In genomic region chr19:42309686-42310085, GRCh38 we compare ENCODE assay signal across 18 cellular contexts. TPM values are rescaled to one million over a fixed set of nuclear protein-coding genes. Genes with fewer than 3 reads are reported as not detected.
A peak's percentile ranks its signal among the peaks of the same experiment; 100 is the strongest.
DNase-seq lines count a peak whose midpoint lies in the region; ATAC-seq, FAIRE-seq and TF ChIP-seq lines count a peak whose summit lies in the region.
"Had no signal": no experiment of that assay in that cellular context is flagged by ENCODE, and none has a peak within 500 bp of the region (broad histone marks: within the 10 kb centered on the region; RNA-seq: fewer than 3 reads in every experiment).

No MANE protein-coding gene starts in this region.

- WGBS in HepG2 (ENCODE audit: low lambda C conversion rate), result 49% methylated on average over 5 of the region's 14 CpGs
- WGBS in right lobe of liver (ENCODE audit: insufficient coverage, low coverage, low lambda C conversion rate, missing lambda C conversion rate), result no CpG with 5 or more reads among the region's 14 CpGs

- H4K20me1 ChIP-seq in HepG2 (ENCODE audit: insufficient read depth, low read length), result no peaks in the 10 kb centered on the region

- peaks cover 0 to 7% of the 10 kb centered on the region in 2 experiments; a peak in 3 of 5 replicates for H3K27me3 ChIP-seq in HepG2 (ENCODE audit: control insufficient read depth in 1 of 2, insufficient read depth in 2 of 2, low read length in 2 of 2)
- H3K27me3 ChIP-seq in right lobe of liver, result no peaks in the 10 kb centered on the region

- H3K36me3 ChIP-seq in HepG2 (replicated peaks in 1 of 2; ENCODE audit: control insufficient read depth in 1 of 2, insufficient read depth in 2 of 2, low read length in 2 of 2), result no peaks in the 10 kb centered on the region
- H3K36me3 ChIP-seq in right lobe of liver, result no peaks in the 10 kb centered on the region

- peaks cover 3% of the 10 kb centered on the region for H3K9me3 Mint-ChIP-seq in neural crest cell
- no peaks in the 10 kb centered on the region for H3K9me3 Mint-ChIP-seq in Calu3 (ENCODE audit: low read depth, unreplicated experiment)

- H3K4me1 ChIP-seq in HepG2 (ENCODE audit: insufficient read depth, low read length) (peaks cover 19% of the 10 kb centered on the region), right lobe of liver (peaks cover 0 to 6% (median 0%) of the 10 kb centered on the region in 4 donors)

- TF ChIP-seq CTCF in HepG2 (CRISPR knock-in tag; IDR thresholded peaks at IDR 0.05) (no peak), right lobe of liver (IDR thresholded peaks at IDR 0.05) (no peak), neural crest cell (conservative IDR thresholded peaks at IDR 0.05) (no peak), Calu3 (IDR thresholded peaks at IDR 0.05; ENCODE audit: unreplicated experiment) (no peak)

- H3K4me3 Mint-ChIP-seq in neural crest cell (peak overlapping the region; percentile 38), Calu3 (ENCODE audit: low read depth, unreplicated experiment) (no peak overlapping the region)
- H3K4me3 Mint-ChIP-seq: CD4-positive, alpha-beta memory T cell had no signal

- TF ChIP-seq POLR2A in HepG2 (IDR thresholded peaks at IDR 0.05; ENCODE audit: insufficient read depth in 1 of 2, low read depth in 2 of 2, low read length in 2 of 2) (no peak), right lobe of liver (IDR thresholded peaks at IDR 0.05) (no peak)

- no peaks in the 10 kb centered on the region for H3K79me2 ChIP-seq in HepG2 (ENCODE audit: insufficient read depth, low read length)

- H3K4me3 ChIP-seq in HepG2 (replicated peaks in 1 of 3; ENCODE audit: insufficient read depth in 1 of 3, low read depth in 2 of 3, low read length in 3 of 3), result no peak overlapping the region
- no peak overlapping the region for H3K4me3 ChIP-seq in right lobe of liver
- H3K4me3 ChIP-seq: A549 had no signal

- no peak overlapping the region for H2AFZ ChIP-seq in HepG2 (ENCODE audit: low read length)

- ATAC-seq in HepG2 (no peak), right lobe of liver (no peak)
- ATAC-seq: A549 had no signal

- POLR2A ChIA-PET in HepG2 (lab: Yijun Ruan, JAX), result no interaction called here

- TF ChIP-seq EP300 in HepG2 (IDR thresholded peaks at IDR 0.05; ENCODE audit: low read depth in 2 of 2, low read length in 2 of 2) (no peak), HepG2 (CRISPR knock-in tag; IDR thresholded peaks at IDR 0.05; ENCODE audit: borderline replicate concordance) (no peak)

- CTCF ChIA-PET in HepG2 (lab: Yijun Ruan, JAX; ENCODE audit: low intra/inter-chr PET ratio, low total read pairs), result no interaction called here
- CTCF ChIA-PET in Calu3 (lab: Charles Lee), result no interaction called here

- BruUV-seq in HepG2 (replicated peaks; lab: Mats Ljungman, UMichigan), result no TSS peak
- BruUV-seq in Calu3 (replicated peaks; lab: Mats Ljungman, UMichigan), result no TSS peak

- H3K36me3 Mint-ChIP-seq in neural crest cell (ENCODE audit: low read depth) (no peaks in the 10 kb centered on the region), Calu3 (ENCODE audit: insufficient read depth, unreplicated experiment) (peaks cover 16% of the 10 kb centered on the region)
- H3K36me3 Mint-ChIP-seq: CD4-positive, alpha-beta memory T cell had no signal

- in situ Hi-C loops in HepG2 (cut with HindIII; ENCODE audit: extremely low pct_ligation_motif_present, low pct_unique_long_range_greater_than_20kb), result no loop called here

- DNase-seq in HepG2 (ENCODE audit: low spot score), result no peak
- DNase-seq in right lobe of liver, result no peak
- DNase-seq in neural crest cell (ENCODE audit: low read depth, low spot score), result no peak
- DNase-seq in Calu3, result no peak
- DNase-seq in NCI-H2029 (lab: John Stamatoyannopoulos, UW), result no peak
- DNase-seq: 8988T; ACHN; C1 segment of cervical spinal cord; CD4-positive, alpha-beta memory T cell; COR-L47; DMS153; DND-41; GOT3; H7; HCEC 1CT had no signal

- H3K27ac Mint-ChIP-seq in neural crest cell (ENCODE audit: unreplicated experiment) (no peak overlapping the region), Calu3 (ENCODE audit: unreplicated experiment) (no peak overlapping the region)
- H3K27ac Mint-ChIP-seq: CD4-positive, alpha-beta memory T cell had no signal

- H3K4me1 Mint-ChIP-seq in neural crest cell (peaks cover 23% of the 10 kb centered on the region), Calu3 (ENCODE audit: low read depth, unreplicated experiment) (no peaks in the 10 kb centered on the region)

- H3K27me3 Mint-ChIP-seq in neural crest cell (ENCODE audit: low read depth), result peaks cover 10% of the 10 kb centered on the region
- H3K27me3 Mint-ChIP-seq in Calu3 (ENCODE audit: unreplicated experiment), result peaks cover 43% of the 10 kb centered on the region

- H3K4me2 ChIP-seq in HepG2 (ENCODE audit: low read depth, low read length), result no peak overlapping the region
- H3K4me2 ChIP-seq: A549 had no signal

- FAIRE-seq in HepG2 (lab: Jason Lieb, UNC), result no peak
- FAIRE-seq: G401.6, GM12892 had no signal

- intact Hi-C loops in HepG2 (cut with micrococcal nuclease; ENCODE audit: unreplicated experiment) (no loop called here), right lobe of liver (cut with DNase I) (no loop called here), Calu3 (cut with micrococcal nuclease; ENCODE audit: unreplicated experiment) (no loop called here)

- H3K9me3 ChIP-seq in HepG2 (ENCODE audit: low read length) (no peaks in the 10 kb centered on the region), right lobe of liver (no peaks in the 10 kb centered on the region)
- H3K9me3 ChIP-seq: A549 had no signal

- no peak overlapping the region for H3K9ac ChIP-seq in HepG2 (ENCODE audit: insufficient read depth, low read depth, low read length)

- TF ChIP-seq RAD21 in HepG2 (CRISPR knock-in tag; IDR thresholded peaks at IDR 0.05), result no peak

- H3K27ac ChIP-seq in HepG2 (ENCODE audit: extremely low read length, insufficient read depth, low read length) (no peak overlapping the region), right lobe of liver (no peak overlapping the region)
- H3K27ac ChIP-seq: A549 had no signal

RNA-seq across cellular contexts. Expression of gene TMEM145, which starts 3.4 kb away (rescaled TPM):
- total RNA-seq in HepG2 (2016; rRNA removed; fragmentation: Illumina TruSeq; extraction: Trizol) (0.07 TPM in 1 of 2 replicates, not detected in the other), right lobe of liver (under 1 TPM in 3 of 6 experiments, not detected in 3; 0.10 to 0.16 (median 0.12) TPM), neural crest cell (18.4 and 19.4 TPM in 2 replicates), Calu3 (2022) (1.5 and 3.1 TPM in 2 replicates)
- total RNA-seq in HepG2 (2016; cell fraction: cytosol; rRNA removed; fragmentation: Illumina TruSeq; extraction: Trizol; ENCODE audit: low read depth), result not detected in 2 replicates
- total RNA-seq in HepG2 (2016; cell fraction: insoluble cytoplasmic fraction; rRNA removed; fragmentation: Illumina TruSeq; extraction: Trizol), result 0.13 and 0.15 TPM in 2 replicates
- total RNA-seq in HepG2 (2016; cell fraction: membrane; rRNA removed; fragmentation: Illumina TruSeq; extraction: Trizol), result not detected in 2 replicates
- 0.88 and 1.9 TPM in 2 replicates for total RNA-seq in HepG2 (2016; cell fraction: nucleus; rRNA removed; fragmentation: Illumina TruSeq; extraction: Trizol)
- polyA plus RNA-seq in HepG2 (2011; rRNA removed), result 5.1 and 5.5 TPM in 2 replicates
- 2.0 and 2.3 TPM in 2 replicates for polyA plus RNA-seq in HepG2 (2011; cell fraction: cytosol; rRNA removed)
- polyA plus RNA-seq in HepG2 (2011; cell fraction: nucleus; rRNA removed), result 39.2 and 50.9 TPM in 2 replicates
- polyA plus RNA-seq in HepG2 (2012), result 2.9 and 6.2 TPM in 2 replicates
- 0.26 TPM in 1 of 2 replicates, not detected in the other for polyA plus RNA-seq in HepG2 (2016; cell fraction: cytosol; fragmentation: Illumina TruSeq; extraction: Trizol; ENCODE audit: low read depth)
- 0.57 and 0.73 TPM in 2 replicates for polyA plus RNA-seq in HepG2 (2016; cell fraction: insoluble cytoplasmic fraction; fragmentation: Illumina TruSeq; extraction: Trizol; ENCODE audit: low read depth)
- 0.17 and 0.27 TPM in 2 replicates for polyA plus RNA-seq in HepG2 (2016; cell fraction: membrane; fragmentation: Illumina TruSeq; extraction: Trizol; ENCODE audit: low read depth)
- 1.7 and 2.8 TPM in 2 replicates for polyA plus RNA-seq in HepG2 (2016; cell fraction: nucleus; fragmentation: Illumina TruSeq; extraction: Trizol; ENCODE audit: insufficient read depth, low read depth)
- 0.44 and 14.7 TPM in 2 replicates for polyA minus RNA-seq in HepG2 (2011; rRNA and poly(A)+ RNA removed; ENCODE audit: low replicate concordance)
- 1.3 and 4.2 TPM in 2 replicates for polyA minus RNA-seq in HepG2 (2011; cell fraction: cytosol; rRNA and poly(A)+ RNA removed)
- 16.7 and 20.3 TPM in 2 replicates for polyA minus RNA-seq in HepG2 (2011; cell fraction: nucleus; rRNA and poly(A)+ RNA removed)
- total RNA-seq: CD4-positive, alpha-beta memory T cell had no signal
- polyA plus RNA-seq: CD4-positive, alpha-beta memory T cell had no signal

RNA-seq across cellular contexts. Expression of gene PAFAH1B3, which starts 7.3 kb away (rescaled TPM):
- total RNA-seq in HepG2 (2016; rRNA removed; fragmentation: Illumina TruSeq; extraction: Trizol), result 58.0 and 58.6 TPM in 2 replicates
- total RNA-seq in HepG2 (2016; cell fraction: cytosol; rRNA removed; fragmentation: Illumina TruSeq; extraction: Trizol; ENCODE audit: low read depth), result 50.5 and 73.0 TPM in 2 replicates
- 61.4 and 62.4 TPM in 2 replicates for total RNA-seq in HepG2 (2016; cell fraction: insoluble cytoplasmic fraction; rRNA removed; fragmentation: Illumina TruSeq; extraction: Trizol)
- total RNA-seq in HepG2 (2016; cell fraction: membrane; rRNA removed; fragmentation: Illumina TruSeq; extraction: Trizol), result 53.6 and 73.9 TPM in 2 replicates
- 23.8 and 27.3 TPM in 2 replicates for total RNA-seq in HepG2 (2016; cell fraction: nucleus; rRNA removed; fragmentation: Illumina TruSeq; extraction: Trizol)
- 27.4 and 31.2 TPM in 2 replicates for polyA plus RNA-seq in HepG2 (2011; rRNA removed)
- polyA plus RNA-seq in HepG2 (2011; cell fraction: cytosol; rRNA removed), result 38.9 and 49.7 TPM in 2 replicates
- 31.1 and 32.3 TPM in 2 replicates for polyA plus RNA-seq in HepG2 (2011; cell fraction: nucleus; rRNA removed)
- 21.3 and 29.1 TPM in 2 replicates for polyA plus RNA-seq in HepG2 (2012)
- polyA plus RNA-seq in HepG2 (2016; cell fraction: cytosol; fragmentation: Illumina TruSeq; extraction: Trizol; ENCODE audit: low read depth), result 59.5 and 77.2 TPM in 2 replicates
- 57.4 and 72.9 TPM in 2 replicates for polyA plus RNA-seq in HepG2 (2016; cell fraction: insoluble cytoplasmic fraction; fragmentation: Illumina TruSeq; extraction: Trizol; ENCODE audit: low read depth)
- polyA plus RNA-seq in HepG2 (2016; cell fraction: membrane; fragmentation: Illumina TruSeq; extraction: Trizol; ENCODE audit: low read depth), result 53.3 and 66.7 TPM in 2 replicates
- 41.3 and 41.9 TPM in 2 replicates for polyA plus RNA-seq in HepG2 (2016; cell fraction: nucleus; fragmentation: Illumina TruSeq; extraction: Trizol; ENCODE audit: insufficient read depth, low read depth)
- 27.9 and 60.4 TPM in 2 replicates for polyA minus RNA-seq in HepG2 (2011; rRNA and poly(A)+ RNA removed; ENCODE audit: low replicate concordance)
- polyA minus RNA-seq in HepG2 (2011; cell fraction: cytosol; rRNA and poly(A)+ RNA removed), result 16.4 and 20.1 TPM in 2 replicates
- 7.9 and 8.8 TPM in 2 replicates for polyA minus RNA-seq in HepG2 (2011; cell fraction: nucleus; rRNA and poly(A)+ RNA removed)
- 10 to 100 TPM in 1 of 6 experiments, 1 to 10 TPM in 5; 1.6 to 10.6 (median 5.0) TPM for total RNA-seq in right lobe of liver
- total RNA-seq in neural crest cell, result 166 and 173 TPM in 2 replicates
- total RNA-seq in Calu3 (2022), result 68.3 and 72.4 TPM in 2 replicates

RNA-seq across cellular contexts. Expression of gene PRR19, which starts 7.8 kb away (rescaled TPM):
- total RNA-seq in HepG2 (2016; rRNA removed; fragmentation: Illumina TruSeq; extraction: Trizol) (0.33 and 0.38 TPM in 2 replicates), right lobe of liver (under 1 TPM; 0.18 to 0.74 (median 0.21) TPM), neural crest cell (2.2 and 2.8 TPM in 2 replicates), Calu3 (2022) (1.7 and 2.4 TPM in 2 replicates)
- not detected in 2 replicates for total RNA-seq in HepG2 (2016; cell fraction: cytosol; rRNA removed; fragmentation: Illumina TruSeq; extraction: Trizol; ENCODE audit: low read depth)
- 0.28 and 0.43 TPM in 2 replicates for total RNA-seq in HepG2 (2016; cell fraction: insoluble cytoplasmic fraction; rRNA removed; fragmentation: Illumina TruSeq; extraction: Trizol)
- 0.14 and 0.43 TPM in 2 replicates for total RNA-seq in HepG2 (2016; cell fraction: membrane; rRNA removed; fragmentation: Illumina TruSeq; extraction: Trizol)
- 0.50 TPM in 1 of 2 replicates, not detected in the other for total RNA-seq in HepG2 (2016; cell fraction: nucleus; rRNA removed; fragmentation: Illumina TruSeq; extraction: Trizol)
- 0.21 and 0.26 TPM in 2 replicates for polyA plus RNA-seq in HepG2 (2011; rRNA removed)
- 0.23 and 0.34 TPM in 2 replicates for polyA plus RNA-seq in HepG2 (2011; cell fraction: cytosol; rRNA removed)
- 0.43 and 0.80 TPM in 2 replicates for polyA plus RNA-seq in HepG2 (2011; cell fraction: nucleus; rRNA removed)
- 0.51 TPM in 1 of 2 replicates, not detected in the other for polyA plus RNA-seq in HepG2 (2012)
- polyA plus RNA-seq in HepG2 (2016; cell fraction: cytosol; fragmentation: Illumina TruSeq; extraction: Trizol; ENCODE audit: low read depth), result 0.21 and 0.22 TPM in 2 replicates
- 0.69 and 0.88 TPM in 2 replicates for polyA plus RNA-seq in HepG2 (2016; cell fraction: insoluble cytoplasmic fraction; fragmentation: Illumina TruSeq; extraction: Trizol; ENCODE audit: low read depth)
- 0.19 and 0.38 TPM in 2 replicates for polyA plus RNA-seq in HepG2 (2016; cell fraction: membrane; fragmentation: Illumina TruSeq; extraction: Trizol; ENCODE audit: low read depth)
- 0.57 and 1.5 TPM in 2 replicates for polyA plus RNA-seq in HepG2 (2016; cell fraction: nucleus; fragmentation: Illumina TruSeq; extraction: Trizol; ENCODE audit: insufficient read depth, low read depth)
- polyA minus RNA-seq in HepG2 (2011; rRNA and poly(A)+ RNA removed; ENCODE audit: low replicate concordance), result 0.94 and 1.4 TPM in 2 replicates
- polyA minus RNA-seq in HepG2 (2011; cell fraction: cytosol; rRNA and poly(A)+ RNA removed), result 0.88 TPM in 1 of 2 replicates, not detected in the other
- 0.25 TPM in 1 of 2 replicates, not detected in the other for polyA minus RNA-seq in HepG2 (2011; cell fraction: nucleus; rRNA and poly(A)+ RNA removed)

RNA-seq across cellular contexts. Expression of gene MEGF8, which starts 15.7 kb away (rescaled TPM):
- total RNA-seq in HepG2 (2016; rRNA removed; fragmentation: Illumina TruSeq; extraction: Trizol) (3.9 and 8.8 TPM in 2 replicates), right lobe of liver (10 to 100 TPM in 1 of 6 experiments, 1 to 10 TPM in 5; 5.5 to 11.0 (median 8.7) TPM), neural crest cell (38.0 and 39.2 TPM in 2 replicates), Calu3 (2022) (32.0 and 35.0 TPM in 2 replicates)
- 0.79 and 1.2 TPM in 2 replicates for total RNA-seq in HepG2 (2016; cell fraction: cytosol; rRNA removed; fragmentation: Illumina TruSeq; extraction: Trizol; ENCODE audit: low read depth)
- total RNA-seq in HepG2 (2016; cell fraction: insoluble cytoplasmic fraction; rRNA removed; fragmentation: Illumina TruSeq; extraction: Trizol), result 3.1 and 9.6 TPM in 2 replicates
- 1.9 and 2.7 TPM in 2 replicates for total RNA-seq in HepG2 (2016; cell fraction: membrane; rRNA removed; fragmentation: Illumina TruSeq; extraction: Trizol)
- 9.4 and 10.4 TPM in 2 replicates for total RNA-seq in HepG2 (2016; cell fraction: nucleus; rRNA removed; fragmentation: Illumina TruSeq; extraction: Trizol)
- polyA plus RNA-seq in HepG2 (2011; rRNA removed), result 4.0 and 6.2 TPM in 2 replicates
- 4.4 and 7.8 TPM in 2 replicates for polyA plus RNA-seq in HepG2 (2011; cell fraction: cytosol; rRNA removed)
- polyA plus RNA-seq in HepG2 (2011; cell fraction: nucleus; rRNA removed), result 16.2 and 21.3 TPM in 2 replicates
- 10.2 and 12.4 TPM in 2 replicates for polyA plus RNA-seq in HepG2 (2012)
- polyA plus RNA-seq in HepG2 (2016; cell fraction: cytosol; fragmentation: Illumina TruSeq; extraction: Trizol; ENCODE audit: low read depth), result 0.61 and 0.62 TPM in 2 replicates
- 4.1 and 4.7 TPM in 2 replicates for polyA plus RNA-seq in HepG2 (2016; cell fraction: insoluble cytoplasmic fraction; fragmentation: Illumina TruSeq; extraction: Trizol; ENCODE audit: low read depth)
- 1.0 and 1.2 TPM in 2 replicates for polyA plus RNA-seq in HepG2 (2016; cell fraction: membrane; fragmentation: Illumina TruSeq; extraction: Trizol; ENCODE audit: low read depth)
- 15.0 and 18.4 TPM in 2 replicates for polyA plus RNA-seq in HepG2 (2016; cell fraction: nucleus; fragmentation: Illumina TruSeq; extraction: Trizol; ENCODE audit: insufficient read depth, low read depth)
- polyA minus RNA-seq in HepG2 (2011; rRNA and poly(A)+ RNA removed; ENCODE audit: low replicate concordance), result 0.96 and 23.0 TPM in 2 replicates
- 11.7 and 11.8 TPM in 2 replicates for polyA minus RNA-seq in HepG2 (2011; cell fraction: cytosol; rRNA and poly(A)+ RNA removed)
- polyA minus RNA-seq in HepG2 (2011; cell fraction: nucleus; rRNA and poly(A)+ RNA removed), result 11.7 and 11.8 TPM in 2 replicates

RNA-seq across cellular contexts. Expression of gene CIC, which starts 40.6 kb away (rescaled TPM):
- total RNA-seq in HepG2 (2016; rRNA removed; fragmentation: Illumina TruSeq; extraction: Trizol) (5.4 and 8.0 TPM in 2 replicates), right lobe of liver (10 to 100 TPM; 19.9 to 53.6 (median 35.2) TPM), neural crest cell (91.6 and 93.4 TPM in 2 replicates), Calu3 (2022) (72.6 and 75.5 TPM in 2 replicates)
- 1.5 and 1.8 TPM in 2 replicates for total RNA-seq in HepG2 (2016; cell fraction: cytosol; rRNA removed; fragmentation: Illumina TruSeq; extraction: Trizol; ENCODE audit: low read depth)
- total RNA-seq in HepG2 (2016; cell fraction: insoluble cytoplasmic fraction; rRNA removed; fragmentation: Illumina TruSeq; extraction: Trizol), result 5.2 and 7.8 TPM in 2 replicates
- 4.6 and 4.9 TPM in 2 replicates for total RNA-seq in HepG2 (2016; cell fraction: membrane; rRNA removed; fragmentation: Illumina TruSeq; extraction: Trizol)
- total RNA-seq in HepG2 (2016; cell fraction: nucleus; rRNA removed; fragmentation: Illumina TruSeq; extraction: Trizol), result 10.4 and 12.3 TPM in 2 replicates
- 5.9 and 8.3 TPM in 2 replicates for polyA plus RNA-seq in HepG2 (2011; rRNA removed)
- 3.3 and 5.6 TPM in 2 replicates for polyA plus RNA-seq in HepG2 (2011; cell fraction: cytosol; rRNA removed)
- polyA plus RNA-seq in HepG2 (2011; cell fraction: nucleus; rRNA removed), result 60.6 and 75.8 TPM in 2 replicates
- 17.6 and 25.1 TPM in 2 replicates for polyA plus RNA-seq in HepG2 (2012)
- 1.7 and 1.9 TPM in 2 replicates for polyA plus RNA-seq in HepG2 (2016; cell fraction: cytosol; fragmentation: Illumina TruSeq; extraction: Trizol; ENCODE audit: low read depth)
- polyA plus RNA-seq in HepG2 (2016; cell fraction: insoluble cytoplasmic fraction; fragmentation: Illumina TruSeq; extraction: Trizol; ENCODE audit: low read depth), result 10.1 and 16.9 TPM in 2 replicates
- polyA plus RNA-seq in HepG2 (2016; cell fraction: membrane; fragmentation: Illumina TruSeq; extraction: Trizol; ENCODE audit: low read depth), result 5.7 and 6.0 TPM in 2 replicates
- polyA plus RNA-seq in HepG2 (2016; cell fraction: nucleus; fragmentation: Illumina TruSeq; extraction: Trizol; ENCODE audit: insufficient read depth, low read depth), result 61.0 and 65.4 TPM in 2 replicates
- 3.6 and 7.9 TPM in 2 replicates for polyA minus RNA-seq in HepG2 (2011; rRNA and poly(A)+ RNA removed; ENCODE audit: low replicate concordance)
- polyA minus RNA-seq in HepG2 (2011; cell fraction: cytosol; rRNA and poly(A)+ RNA removed), result 9.1 and 10.8 TPM in 2 replicates
- polyA minus RNA-seq in HepG2 (2011; cell fraction: nucleus; rRNA and poly(A)+ RNA removed), result 14.7 and 15.5 TPM in 2 replicates
